In the genomic region with DNA sequence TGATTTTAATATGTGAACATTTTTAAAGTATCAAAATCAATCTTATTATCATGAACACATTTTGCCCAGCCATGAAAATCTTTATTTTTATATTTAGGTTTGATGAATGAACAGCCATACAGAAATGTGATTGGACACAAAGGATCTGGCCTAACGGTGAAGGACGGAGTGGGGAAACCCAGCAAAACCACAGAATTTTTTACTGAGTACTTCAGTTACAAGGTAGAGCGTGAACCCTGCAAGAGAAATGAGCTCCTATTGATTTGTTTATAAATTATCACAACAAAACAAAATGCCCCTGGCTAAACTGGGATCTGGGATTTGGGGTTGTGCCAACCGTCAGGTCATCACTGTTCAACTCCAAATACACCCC, we compare ENCODE assay signal across 1 cellular context.
TF ChIP-seq lines count a peak whose summit lies in the region.

No MANE protein-coding gene starts in this region.

TF ChIP-seq in WTC11, 78 proteins besides CTCF, POLR2A, EP300 and RAD21 (continued from another document):
- TF ChIP-seq, protein P1, sequence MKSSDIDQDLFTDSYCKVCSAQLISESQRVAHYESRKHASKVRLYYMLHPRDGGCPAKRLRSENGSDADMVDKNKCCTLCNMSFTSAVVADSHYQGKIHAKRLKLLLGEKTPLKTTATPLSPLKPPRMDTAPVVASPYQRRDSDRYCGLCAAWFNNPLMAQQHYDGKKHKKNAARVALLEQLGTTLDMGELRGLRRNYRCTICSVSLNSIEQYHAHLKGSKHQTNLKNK (CRISPR knock-in tag; IDR thresholded peaks at IDR 0.05): no peak
- TF ChIP-seq, protein P2, sequence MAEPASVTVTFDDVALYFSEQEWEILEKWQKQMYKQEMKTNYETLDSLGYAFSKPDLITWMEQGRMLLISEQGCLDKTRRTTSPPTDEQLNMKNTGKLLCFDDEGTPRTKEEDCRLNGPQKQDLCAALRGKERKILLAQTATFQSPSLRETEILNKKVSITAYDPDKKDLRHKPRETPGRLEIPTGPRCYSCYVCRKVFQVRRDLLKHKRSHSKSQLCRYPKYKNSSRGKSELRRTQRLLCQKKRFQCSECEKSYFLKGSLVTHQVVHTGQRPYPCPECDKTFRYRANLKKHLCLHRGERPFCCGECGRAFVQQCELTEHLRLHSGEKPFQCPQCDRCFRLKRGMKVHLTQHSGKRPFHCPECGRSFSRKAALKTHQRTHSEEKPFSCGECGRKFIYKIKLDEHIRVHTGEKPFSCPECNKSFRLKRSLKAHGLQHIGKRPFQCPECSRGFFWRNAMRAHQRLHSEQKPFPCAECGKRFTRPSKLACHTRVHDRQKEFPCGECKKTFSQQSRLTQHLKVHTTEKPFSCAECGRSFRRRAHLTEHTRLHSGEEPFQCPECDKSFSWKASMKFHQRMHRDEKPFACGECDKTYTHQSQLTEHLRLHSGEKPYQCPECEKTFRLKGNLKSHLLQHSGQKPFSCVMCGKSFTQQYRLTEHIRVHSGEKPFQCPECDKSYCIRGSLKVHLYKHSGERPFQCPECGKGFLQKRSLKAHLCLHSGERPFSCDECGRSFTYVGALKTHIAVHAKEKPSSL (CRISPR knock-in tag; conservative IDR thresholded peaks at IDR 0.05): no peak
- TF ChIP-seq MYBL2 (CRISPR knock-in tag; IDR thresholded peaks at IDR 0.05): no peak
